Comparison of ENCODE assay signal across 8 cellular contexts in the genomic region with DNA sequence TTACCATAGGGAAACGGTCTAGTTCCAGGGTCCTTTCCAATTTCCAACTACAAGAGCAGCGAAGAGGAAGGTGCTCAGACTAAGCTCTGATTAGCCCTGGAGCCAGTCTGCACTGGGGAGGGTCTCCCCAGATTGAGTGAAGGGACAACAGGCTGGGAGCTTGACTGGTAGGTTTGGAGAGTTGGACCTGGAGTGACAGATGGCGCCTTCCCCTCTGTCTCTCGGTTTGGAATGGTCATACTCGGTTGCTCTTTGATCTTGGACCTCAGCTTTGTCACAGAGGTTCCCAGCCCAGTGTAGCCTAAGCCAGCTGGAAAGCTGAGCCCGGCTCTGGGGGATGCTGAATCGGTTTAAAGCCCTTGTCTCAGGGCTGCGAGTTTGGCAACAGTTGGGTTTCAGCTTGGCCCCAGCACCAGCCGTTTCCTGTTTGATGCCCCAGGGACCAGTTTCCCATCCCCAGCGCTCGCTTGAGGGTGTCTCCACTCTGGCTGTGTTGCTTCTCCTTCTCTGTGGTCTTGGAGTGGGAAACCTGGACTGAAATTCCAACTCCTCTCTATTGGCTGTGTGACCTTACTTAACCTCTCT. TPM values are rescaled to one million over a fixed set of nuclear protein-coding genes. Genes with fewer than 3 reads are reported as not detected.
DNase-seq lines count a peak whose midpoint lies in the region; ATAC-seq, FAIRE-seq and TF ChIP-seq lines count a peak whose summit lies in the region.

No MANE protein-coding gene starts in this region.

- DNase-seq in BJ (ENCODE audit: low read depth) (no peak), H7 (peak; percentile 37), H1 (ENCODE audit: low read depth in 1 of 2, low spot score in 2 of 2) (no peak)

- peaks cover 8 to 57% of the 10 kb centered on the region in 2 experiments for H3K79me2 ChIP-seq in H1 (ENCODE audit: control insufficient read depth in 1 of 2, insufficient read depth in 2 of 2, low read length in 2 of 2)

- H3K79me1 ChIP-seq in H1 (ENCODE audit: low read depth, low read length), result peaks cover 2% of the 10 kb centered on the region; the same call in 1 of the 2 replicates

- POLR2A ChIA-PET in BJ (lab: Charles Lee) (interaction anchor here (0.5 to 0.6 kb wide), 2 partner anchors 15 to 22 kb away, joined by 3 to 4 read pairs; no protein-coding TSS in a partner anchor), H1 (lab: Charles Lee; ENCODE audit: partially characterized antibody) (interaction anchor here (1.0 to 2.1 kb wide), 5 partner anchors 10 to 85 kb away, joined by 3 to 8 read pairs (median 8); a partner anchor contains a TSS)

- no peak overlapping the region for H3K9ac ChIP-seq in H1 (replicated peaks in 1 of 4; ENCODE audit: extremely low read depth in 1 of 4, low read depth in 3 of 4, low read length in 3 of 4)

- no peak overlapping the region for H2AK5ac ChIP-seq in H1 (ENCODE audit: low read depth, low read length)

- peaks cover 2 to 6% of the 10 kb centered on the region in 2 experiments for H4K20me1 ChIP-seq in H1 (replicated peaks in 1 of 2; ENCODE audit: control insufficient read depth in 1 of 2, insufficient read depth in 2 of 2, low read length in 2 of 2)

- no peak for TF ChIP-seq RAD21 in H1 (IDR thresholded peaks at IDR 0.05 in 1 of 2, conservative IDR thresholded peaks at IDR 0.05 in 1 of 2; ENCODE audit: low read depth in 2 of 2, low read length in 2 of 2)

- no peak overlapping the region for H3K4ac ChIP-seq in H1 (replicated peaks; ENCODE audit: insufficient read length, low read depth, low read length)

- H2AFZ ChIP-seq in H1 (ENCODE audit: low read length), result no peak overlapping the region

- no peak overlapping the region for H4K5ac ChIP-seq in H1 (ENCODE audit: insufficient read length, low read depth, low read length)

- H3K4me1 ChIP-seq in H1 (replicated peaks in 1 of 4; ENCODE audit: control insufficient read depth in 3 of 4, insufficient read depth in 4 of 4, low read length in 3 of 4) (peaks cover 5 to 7% (median 6%) of the 10 kb centered on the region in 4 experiments; a peak in 6 of 7 replicates), mononuclear cell (ENCODE audit: insufficient read depth, low read length) (peaks cover 38% of the 10 kb centered on the region), urinary bladder (ENCODE audit: insufficient read depth) (no peaks in the 10 kb centered on the region)

- H4K91ac ChIP-seq in H1 (replicated peaks; ENCODE audit: insufficient read length, low read length), result no peak overlapping the region

- H3K4me2 ChIP-seq in H1 (ENCODE audit: insufficient read depth in 1 of 2, low read depth in 2 of 2, low read length in 2 of 2), result peak overlapping the region; percentile 81 to 96

- H2BK20ac ChIP-seq in H1 (ENCODE audit: low read length), result no peak overlapping the region

- no peak overlapping the region for H3K56ac ChIP-seq in H1 (replicated peaks; ENCODE audit: insufficient read length, low read depth, low read length)

- H2BK5ac ChIP-seq in H1 (ENCODE audit: low read depth, low read length), result no peak overlapping the region

- WGBS in H1 (ENCODE audit: extremely low coverage in 1 of 2, insufficient coverage in 1 of 2, insufficient read length in 1 of 2, insufficient replicate concordance in 2 of 2, low coverage in 1 of 2, low lambda C conversion rate in 2 of 2, missing lambda C conversion rate in 1 of 2), 2 experiments, result 61% methylated on average over 9 of the region's 11 CpGs; no CpG with 5 or more reads in 1 of the 2 experiments
- 10% methylated on average over 11 of the region's 11 CpGs for WGBS in urinary bladder

- no peak overlapping the region; the same call in 1 of the 2 replicates for H3K18ac ChIP-seq in H1 (ENCODE audit: extremely low read depth, low read length)

- CTCF ChIA-PET in BJ (lab: Yijun Ruan, JAX) (interaction anchor here (1.5 to 2.3 kb wide), 3 partner anchors 10 to 84 kb away, joined by 4 to 25 read pairs (median 6); no protein-coding TSS in a partner anchor), H1 (lab: Charles Lee; ENCODE audit: partially characterized antibody) (interaction anchor here (1.0 to 2.9 kb wide), 11 partner anchors 10 to 153 kb away, joined by 3 to 19 read pairs (median 5); no protein-coding TSS in a partner anchor)

- H2BK120ac ChIP-seq in H1 (replicated peaks; ENCODE audit: low read depth, low read length), result no peak overlapping the region

- ATAC-seq in SK-N-SH treated with all-trans-retinoic acid at 6 μM for 48 hours (peak; percentile 5; the same call in 2 of the 3 replicates), GM19452 (IDR thresholded peaks at IDR 0.05; ENCODE audit: unreplicated experiment) (no peak), HG03196 (IDR thresholded peaks at IDR 0.05; ENCODE audit: unreplicated experiment) (no peak)

- H3K27me3 ChIP-seq in BJ (ENCODE audit: control insufficient read depth, insufficient read depth, low read length) (no peaks in the 10 kb centered on the region), H7 (ENCODE audit: control insufficient read depth, insufficient read depth, low read length) (peaks cover 4% of the 10 kb centered on the region; the same call in 1 of the 2 replicates), H1 (replicated peaks in 1 of 4; ENCODE audit: control insufficient read depth in 3 of 4, extremely low read depth in 1 of 4, insufficient read depth in 3 of 4, low read length in 3 of 4) (peaks cover 0 to 7% (median 4%) of the 10 kb centered on the region in 4 experiments; a peak in 4 of 7 replicates), mononuclear cell (ENCODE audit: insufficient read depth, low read length) (no peaks in the 10 kb centered on the region)

- H3K27ac ChIP-seq in H1 (ENCODE audit: low read depth, low read length), result no peak overlapping the region
- no peak overlapping the region for H3K27ac ChIP-seq in urinary bladder (ENCODE audit: low read depth)

- H3K9me3 ChIP-seq in H1 (ENCODE audit: insufficient read depth in 2 of 2, low read depth in 1 of 2, low read length in 1 of 2) (no peaks in the 10 kb centered on the region), mononuclear cell (ENCODE audit: low read depth, low read length) (no peaks in the 10 kb centered on the region)

- no peak overlapping the region for H3K14ac ChIP-seq in H1 (ENCODE audit: insufficient read length)

- H4K8ac ChIP-seq in H1 (ENCODE audit: extremely low read depth, insufficient read depth, low read length), result no peak overlapping the region

- H3K36me3 ChIP-seq in BJ (ENCODE audit: control insufficient read depth, insufficient read depth, low read length) (no peaks in the 10 kb centered on the region), H7 (replicated peaks; ENCODE audit: control insufficient read depth, insufficient read depth, low read length) (no peaks in the 10 kb centered on the region; the same call in 1 of the 2 replicates), H1 (ENCODE audit: control insufficient read depth in 2 of 4, insufficient read depth in 4 of 4, low read length in 3 of 4) (no peaks in the 10 kb centered on the region), urinary bladder (ENCODE audit: insufficient read depth) (no peaks in the 10 kb centered on the region)

- TF ChIP-seq CTCF in BJ (IDR thresholded peaks at IDR 0.05; ENCODE audit: insufficient read depth, low read depth, low read length) (no peak), H1 (IDR thresholded peaks at IDR 0.05; ENCODE audit: control extremely low read depth in 1 of 3, insufficient read depth in 1 of 3, low read depth in 1 of 3, low read length in 3 of 3) (no peak)

- peak overlapping the region; percentile 81; the same call in 1 of the 2 replicates for H2BK15ac ChIP-seq in H1 (ENCODE audit: low read length)

- TF ChIP-seq EP300 in H1 (IDR thresholded peaks at IDR 0.05; ENCODE audit: borderline replicate concordance in 1 of 2, low read depth in 2 of 2, low read length in 2 of 2), result no peak

- TF ChIP-seq POLR2A in H1 (IDR thresholded peaks at IDR 0.05; ENCODE audit: control extremely low read depth in 1 of 2, low read depth in 2 of 2, low read length in 2 of 2), result no peak

- H3K23ac ChIP-seq in H1 (ENCODE audit: insufficient read length), result no peak overlapping the region

- H3K4me3 ChIP-seq in BJ (ENCODE audit: low read depth, low read length) (peak overlapping the region; percentile 86), H7 (ENCODE audit: insufficient read depth, low read depth, low read length) (peak overlapping the region; percentile 2; the same call in 1 of the 2 replicates), H1 (ENCODE audit: extremely low read depth in 1 of 4, insufficient read depth in 2 of 4, low read depth in 3 of 4, low read length in 4 of 4) (peak overlapping the region; percentile 64 to 75 (median 70); a peak in 7 of 8 replicates), mononuclear cell (ENCODE audit: low read length) (peak overlapping the region; percentile 72), urinary bladder (ENCODE audit: low read depth, low read length) (peak overlapping the region; percentile 99)

- 0 out of 2 replicates have a peak overlapping the region, but pooled peaks have one; percentile 50 for H2BK12ac ChIP-seq in H1 (ENCODE audit: low read depth, low read length)

- FAIRE-seq in H1 (lab: Jason Lieb, UNC), result no peak

- H3K23me2 ChIP-seq in H1 (ENCODE audit: low read depth, low read length), result peaks cover 15% of the 10 kb centered on the region

TF ChIP-seq in SK-N-SH treated with all-trans-retinoic acid at 6 μM for 48 hours, 23 proteins besides CTCF, POLR2A, EP300 and RAD21 (continues in another document):
- TF ChIP-seq OSR1 (CRISPR knock-in tag; IDR thresholded peaks at IDR 0.05), result no peak
- no peak for TF ChIP-seq GLIS3 (CRISPR knock-in tag; IDR thresholded peaks at IDR 0.05)

TF ChIP-seq in H1, 55 proteins besides CTCF, POLR2A, EP300 and RAD21 (continues in another document):
- TF ChIP-seq, protein P1, sequence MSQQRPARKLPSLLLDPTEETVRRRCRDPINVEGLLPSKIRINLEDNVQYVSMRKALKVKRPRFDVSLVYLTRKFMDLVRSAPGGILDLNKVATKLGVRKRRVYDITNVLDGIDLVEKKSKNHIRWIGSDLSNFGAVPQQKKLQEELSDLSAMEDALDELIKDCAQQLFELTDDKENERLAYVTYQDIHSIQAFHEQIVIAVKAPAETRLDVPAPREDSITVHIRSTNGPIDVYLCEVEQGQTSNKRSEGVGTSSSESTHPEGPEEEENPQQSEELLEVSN (IDR thresholded peaks at IDR 0.05), result no peak
- no peak for TF ChIP-seq RXRA (IDR thresholded peaks at IDR 0.05; ENCODE audit: insufficient read depth, low read depth, low read length)

RNA-seq across cellular contexts. Expression of a gene that starts 53.1 kb away (rescaled TPM):
- 1.6 and 2.7 TPM in 2 replicates for polyA plus RNA-seq in BJ (2011; rRNA removed)
- polyA minus RNA-seq in BJ (2011; rRNA and poly(A)+ RNA removed), result 5.9 and 9.3 TPM in 2 replicates
- total RNA-seq in H7 (2014; rRNA removed; shearing (Covaris generic)), result 6.6 and 12.8 TPM in 2 replicates
- total RNA-seq in H1 (2021; fragmentation: NEBNext Ultra II Directional; extraction: Animal tissue kit (Norgen Biotek cat#: 25700)), result 8.8 and 10.8 TPM in 2 replicates
- 2.2 and 3.0 TPM in 2 replicates for polyA plus RNA-seq in H1 (2011; rRNA removed)
- polyA plus RNA-seq in H1 (2011; cell fraction: cytosol; rRNA removed), result 4.0 TPM
- polyA plus RNA-seq in H1 (2011; cell fraction: nucleus; rRNA removed), result 5.9 TPM
- 3.1 to 3.9 TPM (median 3.3 TPM) in 4 replicates for polyA plus RNA-seq in H1 (2012, experiment 1 of 2)
- polyA plus RNA-seq in H1 (2012, experiment 2 of 2), result 0.93 TPM
- 2.9 TPM for polyA plus RNA-seq in H1 (2013, experiment 1 of 2)
- polyA plus RNA-seq in H1 (2013, experiment 2 of 2), result 2.5 TPM
- polyA minus RNA-seq in H1 (2011; rRNA and poly(A)+ RNA removed), result 22.2 and 29.3 TPM in 2 replicates
- 12.5 TPM for polyA minus RNA-seq in H1 (2011; cell fraction: cytosol; rRNA and poly(A)+ RNA removed)
- 75.6 TPM for polyA minus RNA-seq in H1 (2011; cell fraction: nucleus; rRNA and poly(A)+ RNA removed)
- total RNA-seq in mononuclear cell, result 42.5 TPM
- total RNA-seq in urinary bladder, result 22.4 TPM
- 2.3 TPM for polyA plus RNA-seq in urinary bladder

Comparison
In these comparisons a context has a peak if more than half of its experiments do, and no peak if none do; other contexts are left out.
1. H3K4me3 ChIP-seq: peak in every context shown above with its lines; median percentile 99 in urinary bladder; 86 in BJ; 72 in mononuclear cell; 70 in H1; 2 in H7.